In the genomic region with DNA sequence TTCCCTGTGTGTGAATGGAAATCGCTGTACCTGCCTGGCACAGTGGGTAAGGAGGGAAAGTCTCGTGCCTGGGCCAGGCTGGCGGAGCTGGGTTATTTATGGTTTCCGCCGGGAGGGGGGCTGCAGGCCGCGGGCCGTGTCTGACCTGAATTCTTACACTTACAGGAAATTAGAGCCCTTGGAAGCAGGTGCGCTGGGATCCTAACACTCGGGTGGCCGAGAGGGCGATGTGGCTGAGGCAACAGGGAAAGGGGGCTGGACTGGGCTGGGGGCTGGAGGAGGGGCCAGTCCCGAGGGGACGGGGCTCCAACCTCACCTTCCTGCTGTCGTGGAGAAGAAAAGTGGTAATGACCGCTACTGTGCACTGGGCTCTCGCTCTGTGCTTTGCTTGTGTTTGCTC, we compare ENCODE assay signal across 19 cellular contexts.
"Had no signal": no experiment of that assay in that cellular context is flagged by ENCODE, and none has a peak within 500 bp of the region (broad histone marks: within the 10 kb centered on the region; RNA-seq: fewer than 3 reads in every experiment).

No MANE protein-coding gene starts in this region.

- H3K27me3 ChIP-seq: transverse colon had no signal

- H3K36me3 ChIP-seq: brain microvascular endothelial cell, transverse colon, WERI-Rb-1 had no signal

- DNase-seq: activated CD4-positive, alpha-beta T cell treated with anti-CD3 and anti-CD28 coated beads for 4 hours; activated CD8-positive, alpha-beta T cell treated with anti-CD3 and anti-CD28 coated beads for 36 hours; activated gamma-delta T cell treated with Interleukin-2 at 50 U/mL for 16 hours; activated T-cell treated with anti-CD3 and anti-CD28 coated beads, Interleukin-2, amount 50 U/mL, for 48 hours; amygdala; brain microvascular endothelial cell; cerebellar nuclear complex; effector memory CD4-positive, alpha-beta T cell; foreskin keratinocyte; immature natural killer cell; mesendoderm; natural killer cell; nucleus accumbens; stimulated activated CD4-positive, alpha-beta T cell treated with anti-CD3 and anti-CD28 coated beads, Interleukin-2, amount 100 ng/mL, for 48 hours; stimulated activated naive CD8-positive, alpha-beta T cell treated with anti-CD3 and anti-CD28 coated beads, Interleukin-15, Interleukin-2, amounts not matched to agents 100 U/mL and 50 U/mL, for 24 hours; transverse colon; WERI-Rb-1 had no signal

- H3K9me3 Mint-ChIP-seq: activated CD8-positive, alpha-beta T cell treated with anti-CD3 and anti-CD28 coated beads for 36 hours; dendritic cell treated with granulocyte-macrophage colony-stimulating factor and Interleukin-4, amounts not matched to agents 40 ng/mL and 50 ng/mL, for 4 days; natural killer cell had no signal

- H3K36me3 Mint-ChIP-seq: activated naive CD8-positive, alpha-beta T cell; immature natural killer cell; natural killer cell had no signal

- H3K27ac Mint-ChIP-seq: activated CD8-positive, alpha-beta T cell treated with anti-CD3 and anti-CD28 coated beads for 36 hours; activated naive CD8-positive, alpha-beta T cell; dendritic cell treated with granulocyte-macrophage colony-stimulating factor and Interleukin-4, amounts not matched to agents 40 ng/mL and 50 ng/mL, for 4 days; immature natural killer cell; natural killer cell had no signal

- H3K4me3 ChIP-seq: transverse colon had no signal

- ATAC-seq: activated CD8-positive, alpha-beta T cell treated with anti-CD3 and anti-CD28 coated beads for 36 hours; foreskin keratinocyte; natural killer cell; stimulated activated naive CD8-positive, alpha-beta T cell treated with anti-CD3 and anti-CD28 coated beads, Interleukin-15, Interleukin-2, amounts not matched to agents 100 U/mL and 50 U/mL, for 24 hours had no signal

- H3K9me3 ChIP-seq: transverse colon had no signal

- H3K4me1 Mint-ChIP-seq: immature natural killer cell, natural killer cell had no signal

- H3K4me3 Mint-ChIP-seq: activated CD8-positive, alpha-beta T cell treated with anti-CD3 and anti-CD28 coated beads for 36 hours; activated naive CD8-positive, alpha-beta T cell; dendritic cell treated with granulocyte-macrophage colony-stimulating factor and Interleukin-4, amounts not matched to agents 40 ng/mL and 50 ng/mL, for 4 days; immature natural killer cell; natural killer cell had no signal

- H3K4me1 ChIP-seq: foreskin keratinocyte had no signal

- H3K27ac ChIP-seq: brain microvascular endothelial cell, foreskin keratinocyte, transverse colon, WERI-Rb-1 had no signal
